16 cellular contexts compared by ENCODE assay signal in genomic region chr1:13766906-13767564, GRCh38.
DNase-seq lines count a peak whose midpoint lies in the region; ATAC-seq and TF ChIP-seq lines count a peak whose summit lies in the region.
"Had no signal": no experiment of that assay in that cellular context is flagged by ENCODE, and none has a peak within 500 bp of the region (broad histone marks: within the 10 kb centered on the region; RNA-seq: fewer than 3 reads in every experiment).

No MANE protein-coding gene starts in this region.

- no peak for DNase-seq in activated CD4-positive, alpha-beta T cell treated with anti-CD3 and anti-CD28 coated beads for 36 hours
- DNase-seq in activated CD4-positive, alpha-beta T cell treated with anti-CD3 and anti-CD28 coated beads for 1 hour: no peak
- DNase-seq in PC-3: peak; percentile 93
- DNase-seq in epithelial cell of prostate (ENCODE audit: low read depth, low spot score): peak; percentile 16
- no peak for DNase-seq in smooth muscle cell (lab: John Stamatoyannopoulos, UW; ENCODE audit: unreplicated experiment)
- no peak for DNase-seq in NCI-H510A treated with DMSO at 0.1 percent for 48 hours (lab: John Stamatoyannopoulos, UW)
- DNase-seq in Kasumi-1 (lab: John Stamatoyannopoulos, UW): no peak
- no peak for DNase-seq in GOT3 (lab: John Stamatoyannopoulos, UW)
- DNase-seq: 8988T; activated B cell treated with CpG ODN at 0.5 μM for 24 hours; activated naive CD4-positive, alpha-beta T cell; DMS79; hypothalamus; NCI-H510A; SIG-M5; stimulated activated CD4-positive, alpha-beta T cell treated with anti-CD3 and anti-CD28 coated beads, Interleukin-4, amount 100 ng/mL, for 1 hour had no signal

- H3K4me1 ChIP-seq in PC-3 (ENCODE audit: insufficient read depth, low read length) (peaks cover 19% of the 10 kb centered on the region), smooth muscle cell (ENCODE audit: low read depth) (peaks cover 33% of the 10 kb centered on the region)

- peaks cover 94% of the 10 kb centered on the region for H3K79me2 ChIP-seq in PC-3 (ENCODE audit: low read length)
- H3K79me2 ChIP-seq in smooth muscle cell (ENCODE audit: low read depth): peaks cover 99% of the 10 kb centered on the region

- no peaks in the 10 kb centered on the region for H3K27me3 Mint-ChIP-seq in activated CD4-positive, alpha-beta T cell treated with anti-CD3 and anti-CD28 coated beads for 36 hours
- H3K27me3 Mint-ChIP-seq: activated B cell treated with CpG ODN at 0.5 μM for 24 hours had no signal

- H3K4me2 ChIP-seq in PC-3 (ENCODE audit: low read length): peak overlapping the region; percentile 40
- H3K4me2 ChIP-seq in smooth muscle cell: peak overlapping the region; percentile 59

- POLR2A ChIA-PET in activated CD4-positive, alpha-beta T cell treated with anti-CD3 and anti-CD28 coated beads for 36 hours (lab: Charles Lee): no interaction called here
- POLR2A ChIA-PET in PC-3 (lab: Charles Lee; ENCODE audit: unreplicated experiment): interaction anchor here (0.6 kb wide), 3 partner anchors 9 to 18 kb away, joined by 3 to 5 read pairs (median 4); no protein-coding TSS in a partner anchor

- no peak overlapping the region for H3K4me3 Mint-ChIP-seq in activated CD4-positive, alpha-beta T cell treated with anti-CD3 and anti-CD28 coated beads for 36 hours
- H3K4me3 Mint-ChIP-seq: activated B cell treated with CpG ODN at 0.5 μM for 24 hours had no signal

- 80% methylated on average over 6 of the region's 6 CpGs for WGBS in smooth muscle cell (ENCODE audit: low lambda C conversion rate)

- peak overlapping the region; percentile 42 for H3K27ac ChIP-seq in PC-3 (ENCODE audit: low read length)
- H3K27ac ChIP-seq in epithelial cell of prostate: peak overlapping the region; percentile 18
- peak overlapping the region; percentile 55 for H3K27ac ChIP-seq in smooth muscle cell (ENCODE audit: low read depth)

- H3K27ac Mint-ChIP-seq in activated CD4-positive, alpha-beta T cell treated with anti-CD3 and anti-CD28 coated beads for 36 hours: no peak overlapping the region

- BruUV-seq in PC-3 (replicated peaks; lab: Mats Ljungman, UMichigan): no TSS peak

- H3K4me1 Mint-ChIP-seq in activated CD4-positive, alpha-beta T cell treated with anti-CD3 and anti-CD28 coated beads for 36 hours: peaks cover 66% of the 10 kb centered on the region

- H3K9ac ChIP-seq in PC-3 (ENCODE audit: low read length) (no peak overlapping the region), smooth muscle cell (ENCODE audit: low read depth) (no peak overlapping the region)

- TF ChIP-seq CTCF in PC-3 (conservative IDR thresholded peaks at IDR 0.05; ENCODE audit: low read depth, low read length): no peak
- TF ChIP-seq CTCF in smooth muscle cell (IDR thresholded peaks at IDR 0.05; ENCODE audit: borderline replicate concordance, insufficient read depth, poor library complexity, severe bottlenecking): no peak

- H3K9me3 Mint-ChIP-seq in activated CD4-positive, alpha-beta T cell treated with anti-CD3 and anti-CD28 coated beads for 36 hours (ENCODE audit: low read depth): no peaks in the 10 kb centered on the region
- H3K9me3 Mint-ChIP-seq: activated B cell treated with CpG ODN at 0.5 μM for 24 hours had no signal

- H3K9me3 ChIP-seq in PC-3 (ENCODE audit: low read length): no peaks in the 10 kb centered on the region
- H3K9me3 ChIP-seq in smooth muscle cell (replicated peaks; ENCODE audit: low read depth): no peaks in the 10 kb centered on the region

- H3K36me3 Mint-ChIP-seq in activated CD4-positive, alpha-beta T cell treated with anti-CD3 and anti-CD28 coated beads for 36 hours (ENCODE audit: low read depth): peaks cover 19% of the 10 kb centered on the region

- H2AFZ ChIP-seq in PC-3 (ENCODE audit: low read length) (no peak overlapping the region), smooth muscle cell (ENCODE audit: low read depth) (no peak overlapping the region)

- intact Hi-C loops in activated CD4-positive, alpha-beta T cell treated with anti-CD3 and anti-CD28 coated beads for 36 hours (cut with DNase I, micrococcal nuclease): no loop called here
- intact Hi-C loops in PC-3 (cut with micrococcal nuclease): no loop called here

- CTCF ChIA-PET in activated CD4-positive, alpha-beta T cell treated with anti-CD3 and anti-CD28 coated beads for 36 hours (lab: Charles Lee): no interaction called here
- CTCF ChIA-PET in PC-3 (lab: Charles Lee): no interaction called here

- no peaks in the 10 kb centered on the region for H3K9me2 ChIP-seq in PC-3 (replicated peaks; ENCODE audit: low read length)

- H3K4me3 ChIP-seq in PC-3 (ENCODE audit: low read length) (no peak overlapping the region), smooth muscle cell (no peak overlapping the region)

- 0 out of 2 replicates have a peak, but pooled peaks cover 7% of the 10 kb centered on the region for H3K36me3 ChIP-seq in PC-3 (ENCODE audit: low read depth, low read length)
- no peaks in the 10 kb centered on the region for H3K36me3 ChIP-seq in smooth muscle cell (ENCODE audit: low read depth)

- H3F3A ChIP-seq in PC-3 (ENCODE audit: low read length, unreplicated experiment): no peaks in the 10 kb centered on the region
- peaks cover 9% of the 10 kb centered on the region for H3F3A ChIP-seq in smooth muscle cell (ENCODE audit: low read depth)

- H3K27me3 ChIP-seq in PC-3 (ENCODE audit: low read length): no peaks in the 10 kb centered on the region
- H3K27me3 ChIP-seq in smooth muscle cell (ENCODE audit: low read depth): no peaks in the 10 kb centered on the region

- H4K20me1 ChIP-seq in PC-3 (ENCODE audit: low read length): peaks cover 61% of the 10 kb centered on the region
- H4K20me1 ChIP-seq in smooth muscle cell (ENCODE audit: low read depth): peaks cover 99% of the 10 kb centered on the region

- peak; percentile 94 for ATAC-seq in activated CD4-positive, alpha-beta T cell treated with anti-CD3 and anti-CD28 coated beads for 36 hours
- peak; percentile 95 for ATAC-seq in PC-3

Comparison
In these comparisons a context has a peak if more than half of its experiments do, and no peak if none do; other contexts are left out.
1. DNase-seq: peak in PC-3 (single experiment) and epithelial cell of prostate (single experiment); none in activated CD4-positive, alpha-beta T cell treated with anti-CD3 and anti-CD28 coated beads for 36 hours (single experiment), activated CD4-positive, alpha-beta T cell treated with anti-CD3 and anti-CD28 coated beads for 1 hour (single experiment), smooth muscle cell (single experiment), NCI-H510A treated with DMSO at 0.1 percent for 48 hours (single experiment), Kasumi-1 (0 of 2) and GOT3 (single experiment).
2. Peak in every context shown above with its lines, with median percentiles within 50 percentile points of each other: H3K27ac ChIP-seq.